Comparison of ENCODE assay signal across 2 cellular contexts in genomic region chr6:49847014-49847413, GRCh38.
TF ChIP-seq lines count a peak whose summit lies in the region.

No MANE protein-coding gene starts in this region.

TF ChIP-seq in K562, 482 proteins besides CTCF, POLR2A, EP300 and RAD21:
- TF ChIP-seq SMAD1 (IDR thresholded peaks at IDR 0.05; ENCODE audit: low read depth, low read length, partially characterized antibody), result no peak
- TF ChIP-seq ZNF316 (IDR thresholded peaks at IDR 0.05), result peak; percentile 73
- no peak for TF ChIP-seq GATA2 (CRISPR knock-in tag; IDR thresholded peaks at IDR 0.05)
- no peak for TF ChIP-seq MAFK (IDR thresholded peaks at IDR 0.05; ENCODE audit: low read length)
- 0 out of 2 replicates have a peak, but pooled peaks have one; percentile 21 for TF ChIP-seq MAFG (tag; conservative IDR thresholded peaks at IDR 0.05)
- TF ChIP-seq SRSF9 (IDR thresholded peaks at IDR 0.05; ENCODE audit: borderline replicate concordance, low read depth, low read length), result no peak
- TF ChIP-seq C11orf30 (IDR thresholded peaks at IDR 0.05; ENCODE audit: low read depth), result peak; percentile 53

TF ChIP-seq in SK-N-SH treated with all-trans-retinoic acid at 6 μM for 48 hours, 23 proteins besides CTCF, POLR2A, EP300 and RAD21:
- no peak for TF ChIP-seq PPARA (CRISPR knock-in tag; IDR thresholded peaks at IDR 0.05; ENCODE audit: borderline replicate concordance)
- TF ChIP-seq, protein P1, sequence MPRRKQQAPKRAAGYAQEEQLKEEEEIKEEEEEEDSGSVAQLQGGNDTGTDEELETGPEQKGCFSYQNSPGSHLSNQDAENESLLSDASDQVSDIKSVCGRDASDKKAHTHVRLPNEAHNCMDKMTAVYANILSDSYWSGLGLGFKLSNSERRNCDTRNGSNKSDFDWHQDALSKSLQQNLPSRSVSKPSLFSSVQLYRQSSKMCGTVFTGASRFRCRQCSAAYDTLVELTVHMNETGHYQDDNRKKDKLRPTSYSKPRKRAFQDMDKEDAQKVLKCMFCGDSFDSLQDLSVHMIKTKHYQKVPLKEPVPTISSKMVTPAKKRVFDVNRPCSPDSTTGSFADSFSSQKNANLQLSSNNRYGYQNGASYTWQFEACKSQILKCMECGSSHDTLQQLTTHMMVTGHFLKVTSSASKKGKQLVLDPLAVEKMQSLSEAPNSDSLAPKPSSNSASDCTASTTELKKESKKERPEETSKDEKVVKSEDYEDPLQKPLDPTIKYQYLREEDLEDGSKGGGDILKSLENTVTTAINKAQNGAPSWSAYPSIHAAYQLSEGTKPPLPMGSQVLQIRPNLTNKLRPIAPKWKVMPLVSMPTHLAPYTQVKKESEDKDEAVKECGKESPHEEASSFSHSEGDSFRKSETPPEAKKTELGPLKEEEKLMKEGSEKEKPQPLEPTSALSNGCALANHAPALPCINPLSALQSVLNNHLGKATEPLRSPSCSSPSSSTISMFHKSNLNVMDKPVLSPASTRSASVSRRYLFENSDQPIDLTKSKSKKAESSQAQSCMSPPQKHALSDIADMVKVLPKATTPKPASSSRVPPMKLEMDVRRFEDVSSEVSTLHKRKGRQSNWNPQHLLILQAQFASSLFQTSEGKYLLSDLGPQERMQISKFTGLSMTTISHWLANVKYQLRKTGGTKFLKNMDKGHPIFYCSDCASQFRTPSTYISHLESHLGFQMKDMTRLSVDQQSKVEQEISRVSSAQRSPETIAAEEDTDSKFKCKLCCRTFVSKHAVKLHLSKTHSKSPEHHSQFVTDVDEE (CRISPR knock-in tag; IDR thresholded peaks at IDR 0.05), result no peak
- TF ChIP-seq TOX (CRISPR knock-in tag; IDR thresholded peaks at IDR 0.05; ENCODE audit: borderline replicate concordance), result no peak
- TF ChIP-seq CREB5 (CRISPR knock-in tag; IDR thresholded peaks at IDR 0.05; ENCODE audit: low read depth), result no peak
- TF ChIP-seq ZNF565 (CRISPR knock-in tag; conservative IDR thresholded peaks at IDR 0.05; ENCODE audit: low read depth), result no peak
- TF ChIP-seq ZFP3 (CRISPR knock-in tag; IDR thresholded peaks at IDR 0.05), result no peak
- no peak for TF ChIP-seq GLIS3 (CRISPR knock-in tag; IDR thresholded peaks at IDR 0.05)
- TF ChIP-seq BACH2 (CRISPR knock-in tag; IDR thresholded peaks at IDR 0.05; ENCODE audit: borderline replicate concordance), result no peak
- no peak for TF ChIP-seq ZNF70 (CRISPR knock-in tag; IDR thresholded peaks at IDR 0.05)
- no peak for TF ChIP-seq OSR1 (CRISPR knock-in tag; IDR thresholded peaks at IDR 0.05)
- no peak for TF ChIP-seq CSRNP3 (CRISPR knock-in tag; IDR thresholded peaks at IDR 0.05)
- no peak for TF ChIP-seq ESRRG (CRISPR knock-in tag; IDR thresholded peaks at IDR 0.05)
- no peak for TF ChIP-seq PATZ1 (CRISPR knock-in tag; IDR thresholded peaks at IDR 0.05; ENCODE audit: borderline replicate concordance)
- no peak for TF ChIP-seq SNAI2 (CRISPR knock-in tag; IDR thresholded peaks at IDR 0.05)
- no peak for TF ChIP-seq POU6F1 (CRISPR knock-in tag; IDR thresholded peaks at IDR 0.05; ENCODE audit: borderline replicate concordance, low read depth)
- TF ChIP-seq ISL1 (CRISPR knock-in tag; IDR thresholded peaks at IDR 0.05), result no peak
- no peak for TF ChIP-seq CSDC2 (CRISPR knock-in tag; IDR thresholded peaks at IDR 0.05)
- no peak for TF ChIP-seq ZFP30 (CRISPR knock-in tag; IDR thresholded peaks at IDR 0.05)
- no peak for TF ChIP-seq RARB (CRISPR knock-in tag; IDR thresholded peaks at IDR 0.05)
TF ChIP-seq in SK-N-SH treated with all-trans-retinoic acid at 6 μM for 48 hours: peak in this region for 0.
